1 cellular context compared by ENCODE assay signal in the genomic region with DNA sequence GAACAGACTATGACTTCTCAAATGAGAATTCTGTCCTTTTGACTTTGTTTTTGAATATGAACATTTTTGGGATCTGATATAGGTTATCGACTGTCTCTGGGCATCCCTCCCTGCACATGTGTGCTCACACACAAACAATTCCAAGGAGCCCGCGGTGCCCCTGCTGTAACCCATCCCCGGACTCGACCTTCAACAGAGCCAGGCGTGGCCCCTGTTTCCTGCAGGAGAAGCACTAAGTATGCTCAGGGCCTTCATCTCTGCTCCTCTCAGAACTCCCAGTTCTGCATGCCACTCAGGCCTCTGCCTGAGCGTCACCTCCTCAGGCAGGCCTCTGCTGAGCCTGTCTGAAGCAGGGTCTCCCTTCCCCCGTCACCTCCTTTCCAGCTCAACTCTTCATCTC.
TF ChIP-seq lines count a peak whose summit lies in the region.

No MANE protein-coding gene starts in this region.

TF ChIP-seq in WTC11, 78 proteins besides CTCF, POLR2A, EP300 and RAD21:
- TF ChIP-seq, protein P1, sequence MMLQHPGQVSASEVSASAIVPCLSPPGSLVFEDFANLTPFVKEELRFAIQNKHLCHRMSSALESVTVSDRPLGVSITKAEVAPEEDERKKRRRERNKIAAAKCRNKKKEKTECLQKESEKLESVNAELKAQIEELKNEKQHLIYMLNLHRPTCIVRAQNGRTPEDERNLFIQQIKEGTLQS (CRISPR knock-in tag; conservative IDR thresholded peaks at IDR 0.05): no peak
- TF ChIP-seq FOXK1 (CRISPR knock-in tag; IDR thresholded peaks at IDR 0.05) (no peak), NR3C1 (CRISPR knock-in tag; conservative IDR thresholded peaks at IDR 0.05; ENCODE audit: low read depth) (no peak), CREM (CRISPR knock-in tag; IDR thresholded peaks at IDR 0.05) (no peak), KAT7 (CRISPR knock-in tag; IDR thresholded peaks at IDR 0.05; ENCODE audit: borderline replicate concordance) (no peak), NFE2L1 (CRISPR knock-in tag; IDR thresholded peaks at IDR 0.05) (no peak)
